ENCODE assay signal across 1 cellular context in the genomic region with DNA sequence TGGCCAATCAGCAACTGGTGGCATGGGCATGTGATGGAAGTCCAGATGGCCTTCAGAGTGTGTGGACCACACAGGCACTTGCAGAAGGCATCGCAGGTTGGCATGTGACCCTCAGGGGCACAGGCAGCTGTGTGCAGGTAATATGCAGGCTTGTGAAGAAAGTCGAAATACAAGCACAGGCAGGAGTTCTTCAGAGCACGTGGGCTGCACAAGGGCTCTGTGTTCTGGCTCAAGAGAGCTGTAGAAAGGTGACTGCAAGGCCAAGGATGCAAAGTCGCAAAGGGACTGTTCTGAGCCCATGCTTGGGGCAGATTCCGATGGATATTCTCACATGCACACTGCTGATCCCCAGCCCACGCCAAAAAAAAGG.
A peak's percentile ranks its signal among the peaks of the same experiment; 100 is the strongest.
TF ChIP-seq lines count a peak whose summit lies in the region.

No MANE protein-coding gene starts in this region.

TF ChIP-seq in HepG2, 621 proteins besides CTCF, POLR2A, EP300 and RAD21:
- TF ChIP-seq ZNF558 (CRISPR knock-in tag; IDR thresholded peaks at IDR 0.05; ENCODE audit: borderline replicate concordance) (no peak), ZFP41 (CRISPR knock-in tag; IDR thresholded peaks at IDR 0.05; ENCODE audit: borderline replicate concordance) (no peak), ZNF841 (CRISPR knock-in tag; IDR thresholded peaks at IDR 0.05; ENCODE audit: borderline replicate concordance) (no peak), ZMYM4 (CRISPR knock-in tag; IDR thresholded peaks at IDR 0.05) (no peak), ZNF607 (CRISPR knock-in tag; IDR thresholded peaks at IDR 0.05; ENCODE audit: borderline replicate concordance) (peak; percentile 14; the same call in 1 of the 2 replicates), FOXC1 (CRISPR knock-in tag; IDR thresholded peaks at IDR 0.05; ENCODE audit: borderline replicate concordance) (no peak), TRIM24 (CRISPR knock-in tag; IDR thresholded peaks at IDR 0.05) (no peak)
- TF ChIP-seq, protein P1, sequence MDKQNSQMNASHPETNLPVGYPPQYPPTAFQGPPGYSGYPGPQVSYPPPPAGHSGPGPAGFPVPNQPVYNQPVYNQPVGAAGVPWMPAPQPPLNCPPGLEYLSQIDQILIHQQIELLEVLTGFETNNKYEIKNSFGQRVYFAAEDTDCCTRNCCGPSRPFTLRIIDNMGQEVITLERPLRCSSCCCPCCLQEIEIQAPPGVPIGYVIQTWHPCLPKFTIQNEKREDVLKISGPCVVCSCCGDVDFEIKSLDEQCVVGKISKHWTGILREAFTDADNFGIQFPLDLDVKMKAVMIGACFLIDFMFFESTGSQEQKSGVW (CRISPR knock-in tag; IDR thresholded peaks at IDR 0.05; ENCODE audit: borderline replicate concordance), result no peak
